Comparison of ENCODE assay signal across 27 cellular contexts in genomic region chrX:54979432-54979831, GRCh38. TPM values are rescaled to one million over a fixed set of nuclear protein-coding genes. Genes with fewer than 3 reads are reported as not detected.
DNase-seq lines count a peak whose midpoint lies in the region; ATAC-seq, FAIRE-seq and TF ChIP-seq lines count a peak whose summit lies in the region.
"Had no signal": no experiment of that assay in that cellular context is flagged by ENCODE, and none has a peak within 500 bp of the region (broad histone marks: within the 10 kb centered on the region; RNA-seq: fewer than 3 reads in every experiment).

No MANE protein-coding gene starts in this region.

- DNase-seq in NCI-H748 (lab: John Stamatoyannopoulos, UW; ENCODE audit: unreplicated experiment) (peak; percentile 0), NCI-H748 treated with DMSO at 0.1 percent for 48 hours (lab: John Stamatoyannopoulos, UW) (no peak), PC-3 (no peak), K562 (ENCODE audit: extremely low read depth in 1 of 4, low spot score in 3 of 4) (no peak), gastrocnemius medialis (no peak), DMS 273 (lab: John Stamatoyannopoulos, UW; ENCODE audit: unreplicated experiment) (no peak)
- DNase-seq: 8988T; ACHN; AML-193; BE2C; CD4-positive, alpha-beta T cell; CD8-positive, alpha-beta memory T cell; DMS53; DMS79 treated with DMSO at 0.1 percent for 48 hours; GF-D8; H9; HFFc6 had no signal

- ATAC-seq in PC-3 (no peak), K562 (no peak), gastrocnemius medialis (no peak), HG02798 (IDR thresholded peaks at IDR 0.05; ENCODE audit: poor library complexity, unreplicated experiment) (no peak)
- ATAC-seq: A549, GM23338 had no signal

- BruUV-seq in PC-3 (replicated peaks; lab: Mats Ljungman, UMichigan) (no TSS peak), K562 (replicated peaks; lab: Mats Ljungman, UMichigan) (no TSS peak)

- H3K4me1 ChIP-seq in PC-3 (ENCODE audit: insufficient read depth, low read length) (peaks cover 15% of the 10 kb centered on the region), K562 (replicated peaks in 1 of 2; ENCODE audit: control insufficient read depth in 2 of 2, insufficient read depth in 2 of 2, low read length in 2 of 2) (no peaks in the 10 kb centered on the region), gastrocnemius medialis (peaks cover 0 to 6% of the 10 kb centered on the region in 2 donors)
- H3K4me1 ChIP-seq: A549; BE2C; BLaER1 treated with 17β-estradiol and CSF1 and Interleukin-3, amounts not matched to agents 10 nM and 100 nM had no signal

- TF ChIP-seq EP300 in K562 (IDR thresholded peaks at IDR 0.05; ENCODE audit: low read length): no peak

- H3K9ac ChIP-seq in PC-3 (ENCODE audit: low read length) (peak overlapping the region; percentile 16; the same call in 1 of the 2 replicates), K562 (ENCODE audit: insufficient read depth in 1 of 2, low read depth in 2 of 2, low read length in 2 of 2) (no peak overlapping the region)
- H3K9ac ChIP-seq: BLaER1 treated with 17β-estradiol and CSF1 and Interleukin-3, amounts not matched to agents 10 nM and 100 nM had no signal

- in situ Hi-C loops in K562 (cut with MboI): no loop called here
- in situ Hi-C loops in gastrocnemius medialis (cut with MboI; ENCODE audit: low sequenced_read_pairs in 4 of 4): no loop called here

- POLR2A ChIA-PET in PC-3 (lab: Charles Lee; ENCODE audit: unreplicated experiment): no interaction called here
- POLR2A ChIA-PET in K562 (lab: Yijun Ruan, JAX): no interaction called here

- H3K27me3 ChIP-seq in PC-3 (ENCODE audit: low read length): no peaks in the 10 kb centered on the region
- no peaks in the 10 kb centered on the region for H3K27me3 ChIP-seq in K562 (ENCODE audit: control insufficient read depth in 2 of 2, insufficient read depth in 2 of 2, low read length in 2 of 2)
- H3K27me3 ChIP-seq in gastrocnemius medialis: no peaks in the 10 kb centered on the region
- H3K27me3 ChIP-seq: BE2C had no signal

- H3K4me2 ChIP-seq in PC-3 (ENCODE audit: low read length): no peak overlapping the region
- no peak overlapping the region for H3K4me2 ChIP-seq in K562 (ENCODE audit: insufficient read depth, low read length)
- H3K4me2 ChIP-seq: A549; BLaER1 treated with 17β-estradiol and CSF1 and Interleukin-3, amounts not matched to agents 10 nM and 100 nM; GM23338 had no signal

- no peaks in the 10 kb centered on the region for H3K9me1 ChIP-seq in K562 (ENCODE audit: control insufficient read depth, insufficient read depth, low read length)

- H3K9me3 ChIP-seq in PC-3 (ENCODE audit: low read length) (no peaks in the 10 kb centered on the region), K562 (replicated peaks; ENCODE audit: control insufficient read depth, insufficient read depth, low read depth, low read length) (no peaks in the 10 kb centered on the region), gastrocnemius medialis (no peaks in the 10 kb centered on the region)
- H3K9me3 ChIP-seq: A549, BE2C had no signal

- FAIRE-seq in K562 (lab: Jason Lieb, UNC): no peak
- FAIRE-seq: D721Med, GM12891 had no signal

- H3F3A ChIP-seq in PC-3 (ENCODE audit: low read length, unreplicated experiment): no peaks in the 10 kb centered on the region

- H3K79me2 ChIP-seq in PC-3 (ENCODE audit: low read length) (no peaks in the 10 kb centered on the region), K562 (ENCODE audit: control insufficient read depth, insufficient read depth, low read length) (no peaks in the 10 kb centered on the region)

- TF ChIP-seq POLR2A in K562 (conservative IDR thresholded peaks at IDR 0.05): no peak
- no peak for TF ChIP-seq POLR2A in gastrocnemius medialis (IDR thresholded peaks at IDR 0.05)

- H3K27ac ChIP-seq in PC-3 (ENCODE audit: low read length) (peak overlapping the region; percentile 61), K562 (ENCODE audit: extremely low read depth, low read depth, low read length) (no peak overlapping the region), gastrocnemius medialis (peak overlapping the region in 3 of 4 donors; percentile 45 to 58 (median 45))
- H3K27ac ChIP-seq: A549; BLaER1 treated with 17β-estradiol and CSF1 and Interleukin-3, amounts not matched to agents 10 nM and 100 nM had no signal

- no peak overlapping the region for H3K4me3 ChIP-seq in PC-3 (ENCODE audit: low read length)
- H3K4me3 ChIP-seq in K562: no peak overlapping the region
- no peak overlapping the region for H3K4me3 ChIP-seq in gastrocnemius medialis
- H3K4me3 ChIP-seq: A549; BLaER1 treated with 17β-estradiol and CSF1 and Interleukin-3, amounts not matched to agents 10 nM and 100 nM; GM23338 had no signal

- no peak for TF ChIP-seq RAD21 in K562 (CRISPR knock-in tag; conservative IDR thresholded peaks at IDR 0.05 in 1 of 2, IDR thresholded peaks at IDR 0.05 in 1 of 2)

- CTCF ChIA-PET in PC-3 (lab: Charles Lee) (no interaction called here), K562 (lab: Yijun Ruan, JAX; ENCODE audit: low intra/inter-chr PET ratio) (no interaction called here)

- no peaks in the 10 kb centered on the region for H4K20me1 ChIP-seq in PC-3 (ENCODE audit: low read length)
- no peaks in the 10 kb centered on the region for H4K20me1 ChIP-seq in K562 (replicated peaks; ENCODE audit: control insufficient read depth, insufficient read depth, low read length)
- H4K20me1 ChIP-seq: BLaER1 treated with 17β-estradiol and CSF1 and Interleukin-3, amounts not matched to agents 10 nM and 100 nM had no signal

- 0 out of 2 replicates have a peak, but pooled peaks cover 5% of the 10 kb centered on the region for H3K9me2 ChIP-seq in PC-3 (replicated peaks; ENCODE audit: low read length)

- TF ChIP-seq CTCF in PC-3 (conservative IDR thresholded peaks at IDR 0.05; ENCODE audit: low read depth, low read length) (no peak), K562 (IDR thresholded peaks at IDR 0.05 in 2 of 3, conservative IDR thresholded peaks at IDR 0.05 in 1 of 3; ENCODE audit: insufficient read depth in 2 of 3, low read depth in 1 of 3, low read length in 3 of 3) (no peak), gastrocnemius medialis (IDR thresholded peaks at IDR 0.05 in 4 of 5, conservative IDR thresholded peaks at IDR 0.05 in 1 of 5) (no peak)

- H2AFZ ChIP-seq in PC-3 (ENCODE audit: low read length) (no peak overlapping the region), K562 (ENCODE audit: low read depth, low read length) (0 out of 2 replicates have a peak overlapping the region, but pooled peaks have one; percentile 10)
- H2AFZ ChIP-seq: GM23338 had no signal

- no peaks in the 10 kb centered on the region for H3K36me3 ChIP-seq in PC-3 (ENCODE audit: low read depth, low read length)
- no peaks in the 10 kb centered on the region for H3K36me3 ChIP-seq in K562 (ENCODE audit: control insufficient read depth, insufficient read depth, low read length)
- H3K36me3 ChIP-seq in gastrocnemius medialis: no peaks in the 10 kb centered on the region
- H3K36me3 ChIP-seq: BE2C; BLaER1 treated with 17β-estradiol and CSF1 and Interleukin-3, amounts not matched to agents 10 nM and 100 nM had no signal

- intact Hi-C loops in PC-3 (cut with micrococcal nuclease): no loop called here
- intact Hi-C loops in K562 (cut with micrococcal nuclease): no loop called here
- intact Hi-C loops in gastrocnemius medialis (cut with DNase I; ENCODE audit: low total_unique reads): no loop called here

RNA-seq across cellular contexts. Expression of gene PFKFB1, which starts 14.6 kb away (rescaled TPM):
- total RNA-seq in PC-3 (2014; rRNA removed): 0.22 and 1.1 TPM in 2 replicates
- total RNA-seq in K562 (2011; cell fraction: chromatin; rRNA removed; ENCODE audit: low replicate concordance): 0.32 and 0.35 TPM in 2 replicates
- not detected in 2 replicates for total RNA-seq in K562 (2011; cell fraction: nucleolus; rRNA removed)
- 0.29 TPM in 1 of 2 replicates, not detected in the other for total RNA-seq in K562 (2011; cell fraction: nucleoplasm; rRNA removed)
- not detected in 2 replicates for total RNA-seq in K562 (2014; rRNA removed)
- total RNA-seq in K562 (2014; rRNA removed; fragmentation: Illumina TruSeq; extraction: Trizol): 0.15 TPM in 1 of 2 replicates, not detected in the other
- total RNA-seq in K562 (2015; rRNA removed; fragmentation: Illumina TruSeq; extraction: Trizol): 0.11 and 0.18 TPM in 2 replicates
- total RNA-seq in K562 (2021): 0.24 TPM in 1 of 2 replicates, not detected in the other
- polyA plus RNA-seq in K562 (2011; rRNA removed): 0.18 and 0.22 TPM in 2 replicates
- polyA plus RNA-seq in K562 (2011; cell fraction: cytosol; rRNA removed): 0.04 and 0.12 TPM in 2 replicates
- polyA plus RNA-seq in K562 (2011; cell fraction: nucleus; rRNA removed): 0.76 and 1.0 TPM in 2 replicates
- 0.17 and 0.25 TPM in 2 replicates for polyA plus RNA-seq in K562 (2012)
- polyA plus RNA-seq in K562 (2014; fragmentation: Illumina TruSeq; extraction: Trizol): 0.09 and 0.15 TPM in 2 replicates
- under 1 TPM in 1 of 2 experiments, not detected in 1; 0.07 TPM for polyA plus RNA-seq in K562 (2014; fragmentation: Nextera tagmentation; extraction: Ambion mirVana)
- polyA plus RNA-seq in K562 (2014; rRNA removed): 0.08 TPM in 1 of 2 replicates, not detected in the other
- polyA minus RNA-seq in K562 (2011; rRNA and poly(A)+ RNA removed): 0.14 and 0.18 TPM in 2 replicates
- not detected in 2 replicates for polyA minus RNA-seq in K562 (2011; cell fraction: cytosol; rRNA and poly(A)+ RNA removed)
- polyA minus RNA-seq in K562 (2011; cell fraction: nucleus; rRNA and poly(A)+ RNA removed): 0.22 TPM in 1 of 2 replicates, not detected in the other
- 10 to 100 TPM in 2 of 4 donors, 1 to 10 TPM in 2; 4.3 to 40.1 (median 13.9) TPM for total RNA-seq in gastrocnemius medialis
- total RNA-seq: Daoy, GM23338, H4, HFFc6 had no signal
- polyA plus RNA-seq: CD8-positive, alpha-beta memory T cell; GM23338 had no signal

RNA-seq across cellular contexts. Expression of gene APEX2, which starts 20.7 kb away (rescaled TPM):
- total RNA-seq in PC-3 (2014; rRNA removed): 24.7 and 30.9 TPM in 2 replicates
- 7.7 and 17.0 TPM in 2 replicates for total RNA-seq in K562 (2011; cell fraction: chromatin; rRNA removed; ENCODE audit: low replicate concordance)
- total RNA-seq in K562 (2011; cell fraction: nucleolus; rRNA removed): 14.5 TPM in 2 replicates
- total RNA-seq in K562 (2011; cell fraction: nucleoplasm; rRNA removed): 12.2 and 13.9 TPM in 2 replicates
- total RNA-seq in K562 (2014; rRNA removed): 9.4 and 14.6 TPM in 2 replicates
- total RNA-seq in K562 (2014; rRNA removed; fragmentation: Illumina TruSeq; extraction: Trizol): 9.2 and 11.1 TPM in 2 replicates
- total RNA-seq in K562 (2015; rRNA removed; fragmentation: Illumina TruSeq; extraction: Trizol): 13.0 and 13.3 TPM in 2 replicates
- total RNA-seq in K562 (2021): 25.9 and 28.9 TPM in 2 replicates
- polyA plus RNA-seq in K562 (2011; rRNA removed): 27.6 and 36.8 TPM in 2 replicates
- 45.1 and 53.9 TPM in 2 replicates for polyA plus RNA-seq in K562 (2011; cell fraction: cytosol; rRNA removed)
- 22.9 and 27.9 TPM in 2 replicates for polyA plus RNA-seq in K562 (2011; cell fraction: nucleus; rRNA removed)
- polyA plus RNA-seq in K562 (2012): 21.1 and 25.1 TPM in 2 replicates
- polyA plus RNA-seq in K562 (2014; fragmentation: Illumina TruSeq; extraction: Trizol): 27.4 and 28.9 TPM in 2 replicates
- polyA plus RNA-seq in K562 (2014; fragmentation: Nextera tagmentation; extraction: Ambion mirVana): 10 to 100 TPM; 16.4 to 34.2 TPM
- polyA plus RNA-seq in K562 (2014; rRNA removed): 27.0 and 31.3 TPM in 2 replicates
- 17.6 and 22.8 TPM in 2 replicates for polyA minus RNA-seq in K562 (2011; rRNA and poly(A)+ RNA removed)
- polyA minus RNA-seq in K562 (2011; cell fraction: cytosol; rRNA and poly(A)+ RNA removed): 18.5 and 19.0 TPM in 2 replicates
- polyA minus RNA-seq in K562 (2011; cell fraction: nucleus; rRNA and poly(A)+ RNA removed): 7.7 and 9.8 TPM in 2 replicates
- total RNA-seq in gastrocnemius medialis: 10 to 100 TPM in 1 of 4 donors, 1 to 10 TPM in 3; 8.3 to 17.2 (median 8.8) TPM

RNA-seq across cellular contexts. Expression of gene ALAS2, which starts 51.3 kb away (rescaled TPM):
- total RNA-seq in PC-3 (2014; rRNA removed) (not detected in 2 replicates), K562 (2014; rRNA removed) (30.2 and 37.7 TPM in 2 replicates), K562 (2014; rRNA removed; fragmentation: Illumina TruSeq; extraction: Trizol) (25.1 and 27.0 TPM in 2 replicates), K562 (2015; rRNA removed; fragmentation: Illumina TruSeq; extraction: Trizol) (14.6 and 16.3 TPM in 2 replicates), K562 (2021) (27.2 and 31.3 TPM in 2 replicates), gastrocnemius medialis (1 to 10 TPM in 1 of 4 donors, under 1 TPM in 1, not detected in 2; 0.58 to 2.2 TPM)
- 20.8 and 24.2 TPM in 2 replicates for total RNA-seq in K562 (2011; cell fraction: chromatin; rRNA removed; ENCODE audit: low replicate concordance)
- total RNA-seq in K562 (2011; cell fraction: nucleolus; rRNA removed): 22.8 and 33.0 TPM in 2 replicates
- 22.7 and 28.9 TPM in 2 replicates for total RNA-seq in K562 (2011; cell fraction: nucleoplasm; rRNA removed)
- polyA plus RNA-seq in K562 (2011; rRNA removed) (75.3 and 88.1 TPM in 2 replicates), K562 (2014; fragmentation: Illumina TruSeq; extraction: Trizol) (41.9 and 48.2 TPM in 2 replicates), K562 (2014; fragmentation: Nextera tagmentation; extraction: Ambion mirVana) (100 to 1,000 TPM in 1 of 2 experiments, 10 to 100 TPM in 1; 43.5 to 101 TPM), K562 (2014; rRNA removed) (33.4 and 37.0 TPM in 2 replicates)
- polyA plus RNA-seq in K562 (2011; cell fraction: cytosol; rRNA removed): 83.8 and 113 TPM in 2 replicates
- 110 and 135 TPM in 2 replicates for polyA plus RNA-seq in K562 (2011; cell fraction: nucleus; rRNA removed)
- polyA plus RNA-seq in K562 (2012): 63.1 and 67.4 TPM in 2 replicates
- polyA minus RNA-seq in K562 (2011; rRNA and poly(A)+ RNA removed): 54.0 and 59.0 TPM in 2 replicates
- polyA minus RNA-seq in K562 (2011; cell fraction: cytosol; rRNA and poly(A)+ RNA removed): 21.8 and 34.0 TPM in 2 replicates
- 15.2 and 25.0 TPM in 2 replicates for polyA minus RNA-seq in K562 (2011; cell fraction: nucleus; rRNA and poly(A)+ RNA removed)
- total RNA-seq: CD4-positive, alpha-beta T cell; CD8-positive, alpha-beta memory T cell; Daoy; G401; GM23338; H4; H9; HFFc6 had no signal
- polyA plus RNA-seq: A549; CD8-positive, alpha-beta memory T cell had no signal

RNA-seq across cellular contexts. Expression of gene TRO, which starts 58.8 kb away (rescaled TPM):
- not detected in 2 replicates for total RNA-seq in PC-3 (2014; rRNA removed)
- 1.2 and 2.4 TPM in 2 replicates for total RNA-seq in K562 (2011; cell fraction: chromatin; rRNA removed; ENCODE audit: low replicate concordance)
- 0.50 and 0.92 TPM in 2 replicates for total RNA-seq in K562 (2011; cell fraction: nucleolus; rRNA removed)
- 0.44 and 0.69 TPM in 2 replicates for total RNA-seq in K562 (2011; cell fraction: nucleoplasm; rRNA removed)
- 0.41 and 0.65 TPM in 2 replicates for total RNA-seq in K562 (2014; rRNA removed)
- total RNA-seq in K562 (2014; rRNA removed; fragmentation: Illumina TruSeq; extraction: Trizol): 0.33 and 0.45 TPM in 2 replicates
- 0.26 and 0.40 TPM in 2 replicates for total RNA-seq in K562 (2015; rRNA removed; fragmentation: Illumina TruSeq; extraction: Trizol)
- total RNA-seq in K562 (2021): 0.74 and 1.7 TPM in 2 replicates
- 0.18 TPM in 2 replicates for polyA plus RNA-seq in K562 (2011; rRNA removed)
- polyA plus RNA-seq in K562 (2011; cell fraction: cytosol; rRNA removed): 0.09 and 0.45 TPM in 2 replicates
- polyA plus RNA-seq in K562 (2011; cell fraction: nucleus; rRNA removed): 0.62 and 1.5 TPM in 2 replicates
- 0.51 and 1.6 TPM in 2 replicates for polyA plus RNA-seq in K562 (2012)
- 0.73 and 1.3 TPM in 2 replicates for polyA plus RNA-seq in K562 (2014; fragmentation: Illumina TruSeq; extraction: Trizol)
- 1 to 10 TPM in 1 of 2 experiments, under 1 TPM in 1; 0.38 to 1.1 TPM for polyA plus RNA-seq in K562 (2014; fragmentation: Nextera tagmentation; extraction: Ambion mirVana)
- 0.63 and 0.93 TPM in 2 replicates for polyA plus RNA-seq in K562 (2014; rRNA removed)
- 0.04 TPM in 1 of 2 replicates, not detected in the other for polyA minus RNA-seq in K562 (2011; rRNA and poly(A)+ RNA removed)
- not detected in 2 replicates for polyA minus RNA-seq in K562 (2011; cell fraction: cytosol; rRNA and poly(A)+ RNA removed)
- 0.11 TPM in 1 of 2 replicates, not detected in the other for polyA minus RNA-seq in K562 (2011; cell fraction: nucleus; rRNA and poly(A)+ RNA removed)
- total RNA-seq in gastrocnemius medialis: 1 to 10 TPM in 1 of 4 donors, under 1 TPM in 3; 0.12 to 1.2 (median 0.53) TPM
- polyA plus RNA-seq: CD14-positive monocyte had no signal

Comparison
In these comparisons a context has a peak if more than half of its experiments do, and no peak if none do; other contexts are left out.
1. RNA of gene ALAS2, which starts 51.3 kb away (total RNA-seq): 14.6 to 37.7 TPM in K562; 0.58 to 2.2 TPM in gastrocnemius medialis and not detected in PC-3; every median in the first group is over 4 times any median in the second.